18 cellular contexts compared by ENCODE assay signal in genomic region chr2:212330263-212330662, GRCh38.
DNase-seq lines count a peak whose midpoint lies in the region; ATAC-seq and TF ChIP-seq lines count a peak whose summit lies in the region.
"Had no signal": no experiment of that assay in that cellular context is flagged by ENCODE, and none has a peak within 500 bp of the region (broad histone marks: within the 10 kb centered on the region; RNA-seq: fewer than 3 reads in every experiment).

No MANE protein-coding gene starts in this region.

- peak overlapping the region; percentile 34; the same call in 1 of the 2 replicates for H2AFZ ChIP-seq in Loucy (ENCODE audit: low read length)
- no peak overlapping the region for H2AFZ ChIP-seq in PC-3 (ENCODE audit: low read length)

- no peak for TF ChIP-seq EP300 in stomach (IDR thresholded peaks at IDR 0.05)

- ATAC-seq in left lung (peak; percentile 55), GM18505 (IDR thresholded peaks at IDR 0.05; ENCODE audit: unreplicated experiment) (no peak), PC-3 (no peak)
- ATAC-seq: GM12878; natural killer cell treated with Interleukin-12 subunit alpha and Interleukin-12 subunit beta and Interleukin-15 and Interleukin-18, amount 100 ng/mL, for 72 hours; stimulated activated naive CD8-positive, alpha-beta T cell treated with anti-CD3 and anti-CD28 coated beads, Interleukin-15, amount 100 ng/mL, for 72 hours; WTC11 had no signal

- BruUV-seq in PC-3 (replicated peaks; lab: Mats Ljungman, UMichigan): no TSS peak

- H3K79me2 ChIP-seq in Loucy (ENCODE audit: insufficient read depth, low read length) (no peaks in the 10 kb centered on the region), PC-3 (ENCODE audit: low read length) (no peaks in the 10 kb centered on the region)

- DNase-seq in dorsolateral prefrontal cortex (peak in 7 of 10 donors; percentile 7 to 40 (median 29)), left lung (peak; percentile 9 to 32), stomach (peak; percentile 25), NCI-H774 (lab: John Stamatoyannopoulos, UW) (no peak), PC-3 (no peak)
- no peak for DNase-seq in activated CD4-positive, alpha-beta T cell treated with anti-CD3 and anti-CD28 coated beads, Interleukin-2, amount 50 U/mL, for 48 hours
- DNase-seq: activated gamma-delta T cell; dermis blood vessel endothelial cell; KBM-7; NCI-H1436; NCI-H510A; stimulated activated naive CD8-positive, alpha-beta T cell treated with anti-CD3 and anti-CD28 coated beads, Interleukin-15, amount 100 ng/mL, for 72 hours had no signal

- TF ChIP-seq CTCF in Loucy (conservative IDR thresholded peaks at IDR 0.05; ENCODE audit: low read length) (no peak), dorsolateral prefrontal cortex (IDR thresholded peaks at IDR 0.05 in 54 of 56, conservative IDR thresholded peaks at IDR 0.05 in 2 of 56; ENCODE audit: low read depth in 1 of 56, partially characterized antibody in 56 of 56) (no peak), left lung (IDR thresholded peaks at IDR 0.05) (no peak), stomach (IDR thresholded peaks at IDR 0.05) (no peak), PC-3 (conservative IDR thresholded peaks at IDR 0.05; ENCODE audit: low read depth, low read length) (no peak)

- WGBS in stomach, 5 donors: 40 to 74% (median 54%) methylated on average over 4 of the region's 4 CpGs

- H4K20me1 ChIP-seq in Loucy (ENCODE audit: insufficient read depth, low read length, poor library complexity, severe bottlenecking): no peaks in the 10 kb centered on the region
- no peaks in the 10 kb centered on the region for H4K20me1 ChIP-seq in PC-3 (ENCODE audit: low read length)

- H3K9me2 ChIP-seq in Loucy (replicated peaks; ENCODE audit: low read depth, low read length): no peaks in the 10 kb centered on the region
- no peaks in the 10 kb centered on the region for H3K9me2 ChIP-seq in PC-3 (replicated peaks; ENCODE audit: low read length)

- POLR2A ChIA-PET in PC-3 (lab: Charles Lee; ENCODE audit: unreplicated experiment): no interaction called here

- TF ChIP-seq POLR2A in stomach (IDR thresholded peaks at IDR 0.05) (no peak), GM18505 (IDR thresholded peaks at IDR 0.05; ENCODE audit: borderline replicate concordance, extremely low read depth, insufficient read depth, insufficient read length) (no peak)

- H3K9ac ChIP-seq in Loucy (ENCODE audit: low read depth, low read length, poor library complexity, severe bottlenecking) (no peak overlapping the region), PC-3 (ENCODE audit: low read length) (no peak overlapping the region)

- peaks cover 19% of the 10 kb centered on the region for H3K4me1 ChIP-seq in Loucy (ENCODE audit: insufficient read depth, low read length, poor library complexity, severe bottlenecking)
- peaks cover 0 to 6% of the 10 kb centered on the region in 2 donors for H3K4me1 ChIP-seq in left lung
- peaks cover 0 to 4% (median 0%) of the 10 kb centered on the region in 4 donors for H3K4me1 ChIP-seq in stomach
- no peaks in the 10 kb centered on the region for H3K4me1 ChIP-seq in PC-3 (ENCODE audit: insufficient read depth, low read length)

- peak overlapping the region in 45 of 59 donors; percentile 0 to 86 (median 43) for H3K27ac ChIP-seq in dorsolateral prefrontal cortex
- H3K27ac ChIP-seq in left lung: no peak overlapping the region
- no peak overlapping the region for H3K27ac ChIP-seq in stomach
- H3K27ac ChIP-seq in PC-3 (ENCODE audit: low read length): no peak overlapping the region
- H3K27ac ChIP-seq: HL-60 had no signal

- no peak overlapping the region for H3K4me2 ChIP-seq in Loucy (ENCODE audit: low read depth, low read length, poor library complexity, severe bottlenecking)
- H3K4me2 ChIP-seq in PC-3 (ENCODE audit: low read length): no peak overlapping the region

- no peaks in the 10 kb centered on the region; the same call in 1 of the 2 replicates for H3K9me3 ChIP-seq in Loucy (ENCODE audit: insufficient read depth, low read depth, low read length)
- H3K9me3 ChIP-seq in left lung: no peaks in the 10 kb centered on the region
- H3K9me3 ChIP-seq in stomach: no peaks in the 10 kb centered on the region
- no peaks in the 10 kb centered on the region for H3K9me3 ChIP-seq in PC-3 (ENCODE audit: low read length)

- no peaks in the 10 kb centered on the region for H3K27me3 ChIP-seq in Loucy (ENCODE audit: insufficient read depth, low read length, poor library complexity, severe bottlenecking)
- H3K27me3 ChIP-seq in dorsolateral prefrontal cortex: no peaks in the 10 kb centered on the region
- H3K27me3 ChIP-seq in left lung: no peaks in the 10 kb centered on the region
- H3K27me3 ChIP-seq in stomach: no peaks in the 10 kb centered on the region
- H3K27me3 ChIP-seq in PC-3 (ENCODE audit: low read length): no peaks in the 10 kb centered on the region

- H3K36me3 ChIP-seq in Loucy (ENCODE audit: insufficient read depth, low read length) (no peaks in the 10 kb centered on the region), left lung (no peaks in the 10 kb centered on the region), stomach (no peaks in the 10 kb centered on the region), PC-3 (ENCODE audit: low read depth, low read length) (no peaks in the 10 kb centered on the region)

- H3K4me3 ChIP-seq in Loucy (ENCODE audit: low read length, poor library complexity, severe bottlenecking): no peak overlapping the region
- H3K4me3 ChIP-seq in dorsolateral prefrontal cortex: peak overlapping the region in 4 of 59 donors; percentile 9 to 29 (median 23)
- no peak overlapping the region for H3K4me3 ChIP-seq in left lung
- H3K4me3 ChIP-seq in stomach: no peak overlapping the region
- H3K4me3 ChIP-seq in PC-3 (ENCODE audit: low read length): no peak overlapping the region
- H3K4me3 ChIP-seq: GM12878 had no signal

- H3F3A ChIP-seq in Loucy (ENCODE audit: low read depth): no peaks in the 10 kb centered on the region
- H3F3A ChIP-seq in PC-3 (ENCODE audit: low read length, unreplicated experiment): no peaks in the 10 kb centered on the region

- CTCF ChIA-PET in PC-3 (lab: Charles Lee): no interaction called here

- intact Hi-C loops in dorsolateral prefrontal cortex (cut with DNase I): no loop called here
- intact Hi-C loops in left lung (cut with DNase I): no loop called here
- intact Hi-C loops in stomach (cut with DNase I; ENCODE audit: low total_unique reads): no loop called here
- intact Hi-C loops in PC-3 (cut with micrococcal nuclease): no loop called here

Comparison
In these comparisons a context has a peak if more than half of its experiments do, and no peak if none do; other contexts are left out.
1. DNase-seq: peak in dorsolateral prefrontal cortex (7 of 10), left lung (2 of 2) and stomach (single experiment); none in activated CD4-positive, alpha-beta T cell treated with anti-CD3 and anti-CD28 coated beads, Interleukin-2, amount 50 U/mL, for 48 hours (0 of 2), NCI-H774 (single experiment) and PC-3 (single experiment).
2. H3K27ac ChIP-seq: peak in dorsolateral prefrontal cortex (45 of 59); none in left lung (0 of 2), stomach (0 of 5) and PC-3 (single experiment).